Comparison of ENCODE assay signal across 21 cellular contexts in genomic region chr2:1754461-1755170, GRCh38. TPM values are rescaled to one million over a fixed set of nuclear protein-coding genes. Genes with fewer than 3 reads are reported as not detected.
"Had no signal": no experiment of that assay in that cellular context is flagged by ENCODE, and none has a peak within 500 bp of the region (broad histone marks: within the 10 kb centered on the region; RNA-seq: fewer than 3 reads in every experiment).

No MANE protein-coding gene starts in this region.

- H3K9me3 ChIP-seq: ascending aorta, esophagus muscularis mucosa, thyroid gland had no signal

- H3K36me3 ChIP-seq: ascending aorta, brain microvascular endothelial cell, esophagus muscularis mucosa, thyroid gland had no signal

- H3K27me3 Mint-ChIP-seq: activated CD4-positive, alpha-beta T cell treated with anti-CD3 and anti-CD28 coated beads, Interleukin-2, amount 10 ng/mL, durations not matched to agents 24 days and 14 days had no signal

- H3K9me3 Mint-ChIP-seq: activated T-cell treated with anti-CD3 and anti-CD28 coated beads, Interleukin-2, amount 50 U/mL, for 24 hours; activated T-helper 17 cell treated with anti-CD3 and anti-CD28 coated beads, Interleukin-2, amount 50 U/mL, for 72 hours had no signal

- H2AFZ ChIP-seq: hepatocyte had no signal

- H3K4me3 Mint-ChIP-seq: activated CD4-positive, alpha-beta T cell treated with anti-CD3 and anti-CD28 coated beads, Interleukin-2, amount 10 ng/mL, durations not matched to agents 24 days and 14 days; activated CD8-positive, alpha-beta T cell treated with anti-CD3 and anti-CD28 coated beads for 36 hours; activated T-cell treated with anti-CD3 and anti-CD28 coated beads, Interleukin-2, amount 50 U/mL, for 24 hours; activated T-helper 17 cell treated with anti-CD3 and anti-CD28 coated beads, Interleukin-2, amount 50 U/mL, for 72 hours; effector memory CD8-positive, alpha-beta T cell; memory B cell; nephron progenitor cell had no signal

- H3K27ac ChIP-seq: ascending aorta, brain microvascular endothelial cell, esophagus muscularis mucosa, hepatocyte, thyroid gland, VCaP had no signal

- H3K27me3 ChIP-seq: ascending aorta, brain microvascular endothelial cell, hepatocyte, thyroid gland had no signal

- ATAC-seq: activated CD4-positive, CD25-positive, alpha-beta regulatory T cell treated with anti-CD3 and anti-CD28 coated beads, Interleukin-2, amount 50 U/mL, for 24 hours; activated CD8-positive, alpha-beta T cell treated with anti-CD3 and anti-CD28 coated beads for 36 hours; activated naive CD4-positive, alpha-beta T cell treated with anti-CD3 and anti-CD28 coated beads, Interleukin-2, amount 50 U/mL, for 72 hours; activated T-helper 17 cell treated with anti-CD3 and anti-CD28 coated beads, Interleukin-2, amount 50 U/mL, for 72 hours; effector memory CD8-positive, alpha-beta T cell had no signal

- H3K36me3 Mint-ChIP-seq: memory B cell had no signal

- DNase-seq: activated CD4-positive, alpha-beta T cell treated with anti-CD3 and anti-CD28 coated beads, Interleukin-2, amount 10 ng/mL, durations not matched to agents 24 days and 14 days; activated CD8-positive, alpha-beta T cell treated with anti-CD3 and anti-CD28 coated beads for 36 hours; activated T-cell treated with anti-CD3 and anti-CD28 coated beads, Interleukin-2, amount 50 U/mL, for 24 hours; brain microvascular endothelial cell; central memory CD4-positive, alpha-beta T cell; effector memory CD8-positive, alpha-beta T cell; glutamatergic neuron; nephron progenitor cell; occipital lobe; stimulated activated CD4-positive, alpha-beta T cell treated with anti-CD3 and anti-CD28 coated beads, Interleukin-4, amount 100 ng/mL, for 24 hours; stimulated activated naive CD4-positive, alpha-beta T cell treated with Interleukin-2 at 50 U/mL for 16 hours; thyroid gland had no signal

- H3K79me2 ChIP-seq: hepatocyte had no signal

- H3K4me1 Mint-ChIP-seq: activated T-helper 17 cell treated with anti-CD3 and anti-CD28 coated beads, Interleukin-2, amount 50 U/mL, for 72 hours had no signal

- H3K27ac Mint-ChIP-seq: activated CD4-positive, alpha-beta T cell treated with anti-CD3 and anti-CD28 coated beads, Interleukin-2, amount 10 ng/mL, durations not matched to agents 24 days and 14 days; activated CD8-positive, alpha-beta T cell treated with anti-CD3 and anti-CD28 coated beads for 36 hours; activated naive CD4-positive, alpha-beta T cell treated with anti-CD3 and anti-CD28 coated beads, Interleukin-2, amount 50 U/mL, for 72 hours; activated T-cell treated with anti-CD3 and anti-CD28 coated beads, Interleukin-2, amount 50 U/mL, for 24 hours; activated T-helper 17 cell treated with anti-CD3 and anti-CD28 coated beads, Interleukin-2, amount 50 U/mL, for 72 hours; effector memory CD8-positive, alpha-beta T cell; memory B cell; nephron progenitor cell; progenitor cell of endocrine pancreas had no signal

- H3K4me2 ChIP-seq: hepatocyte had no signal

- H3K4me3 ChIP-seq: ascending aorta, esophagus muscularis mucosa, hepatocyte, thyroid gland had no signal

RNA-seq across cellular contexts. Expression of gene PXDN, which starts 10.3 kb away (rescaled TPM):
- total RNA-seq: activated T-helper 17 cell treated with anti-CD3 and anti-CD28 coated beads, Interleukin-2, amount 50 U/mL, for 72 hours had no signal
